ENCODE assay signal across 7 cellular contexts in genomic region chrX:114041470-114041869, GRCh38.
DNase-seq lines count a peak whose midpoint lies in the region; ATAC-seq and TF ChIP-seq lines count a peak whose summit lies in the region.
"Not testable (repeated sequence)": the region's sequence is repeated elsewhere in the genome, so short reads cannot be mapped to it uniquely, and the experiment has no call there.

No MANE protein-coding gene starts in this region.

- not testable (repeated sequence) for H3K9me3 ChIP-seq in HUES64 (ENCODE audit: insufficient read depth, low read depth, low read length); endodermal cell (ENCODE audit: control insufficient read depth, low read length); iPS DF 6.9 (ENCODE audit: control insufficient read depth, insufficient read depth, low read length); iPS-18c (ENCODE audit: control insufficient read depth, insufficient read depth, low read length)

- H3K36me3 ChIP-seq in H7 (replicated peaks; ENCODE audit: control insufficient read depth, insufficient read depth, low read length); endodermal cell (ENCODE audit: control insufficient read depth, insufficient read depth, low read length): not testable (repeated sequence)
- peaks cover 11% of the 10 kb centered on the region for H3K36me3 ChIP-seq in HUES64 (ENCODE audit: insufficient read depth, low read length)
- peaks cover 10% of the 10 kb centered on the region; the same call in 1 of the 2 replicates for H3K36me3 ChIP-seq in iPS DF 6.9 (ENCODE audit: control insufficient read depth, insufficient read depth, low read length)

- 3% methylated on average over 6 of the region's 8 CpGs for WGBS in HUES64
- WGBS in endodermal cell (ENCODE audit: insufficient coverage in 1 of 2, insufficient read length in 1 of 2), 2 experiments, result 3 to 20% methylated on average over 2 to 8 of the region's 8 CpGs
- 95% methylated on average over 3 of the region's 8 CpGs for WGBS in iPS DF 6.9 (ENCODE audit: insufficient coverage, insufficient read length)

- peak overlapping the region; percentile 80 for H3K4me3 ChIP-seq in H7 (ENCODE audit: insufficient read depth, low read depth, low read length)
- peak overlapping the region; percentile 71 for H3K4me3 ChIP-seq in HUES64 (ENCODE audit: low read length)
- H3K4me3 ChIP-seq in endodermal cell (ENCODE audit: low read length), result peak overlapping the region; percentile 71
- peak overlapping the region; percentile 89; the same call in 1 of the 2 replicates for H3K4me3 ChIP-seq in iPS DF 6.9 (ENCODE audit: low read length)
- H3K4me3 ChIP-seq in iPS-18c (ENCODE audit: insufficient read depth, low read depth, low read length), result peak overlapping the region; percentile 41; the same call in 1 of the 2 replicates

- H3K27ac ChIP-seq in HUES64 (ENCODE audit: low read depth, low read length), result peak overlapping the region; percentile 58; the same call in 1 of the 2 replicates
- not testable (repeated sequence) for H3K27ac ChIP-seq in endodermal cell (ENCODE audit: low read depth, low read length); iPS DF 6.9 (ENCODE audit: low read length)

- not testable (repeated sequence) for TF ChIP-seq CTCF in WTC11 (IDR thresholded peaks at IDR 0.05); endodermal cell (conservative IDR thresholded peaks at IDR 0.05); nephron progenitor cell (IDR thresholded peaks at IDR 0.05)

- not testable (repeated sequence) for H3K27me3 Mint-ChIP-seq in WTC11 (ENCODE audit: low read depth); endodermal cell (ENCODE audit: insufficient read depth); nephron progenitor cell (ENCODE audit: low read depth, poor library complexity)

- not testable (repeated sequence) for ATAC-seq in WTC11

- H3K4me1 Mint-ChIP-seq in WTC11, result peaks cover 33% of the 10 kb centered on the region
- H3K4me1 Mint-ChIP-seq in endodermal cell, result peaks cover 26% of the 10 kb centered on the region
- peaks cover 16% of the 10 kb centered on the region for H3K4me1 Mint-ChIP-seq in nephron progenitor cell

- not testable (repeated sequence) for DNase-seq in H7; WTC11 (ENCODE audit: low spot score); iPS DF 6.9 (ENCODE audit: low read depth, low spot score); nephron progenitor cell
- DNase-seq in endodermal cell, result peak; percentile 51

- not testable (repeated sequence) for H3K9me3 Mint-ChIP-seq in WTC11, endodermal cell, nephron progenitor cell

- H3K36me3 Mint-ChIP-seq in WTC11, result peaks cover 21% of the 10 kb centered on the region
- peaks cover 12% of the 10 kb centered on the region for H3K36me3 Mint-ChIP-seq in endodermal cell (ENCODE audit: low read depth)
- H3K36me3 Mint-ChIP-seq in nephron progenitor cell (ENCODE audit: low read depth), result not testable (repeated sequence)

- not testable (repeated sequence) for H3K27me3 ChIP-seq in H7 (ENCODE audit: control insufficient read depth, insufficient read depth, low read length); HUES64 (ENCODE audit: insufficient read depth, low read length); endodermal cell (ENCODE audit: control insufficient read depth, insufficient read depth, low read length, poor library complexity, severe bottlenecking); iPS DF 6.9 (ENCODE audit: control insufficient read depth, insufficient read depth, low read length)

- peak overlapping the region; percentile 93 for H3K9ac ChIP-seq in HUES64 (ENCODE audit: low read depth, low read length)
- H3K9ac ChIP-seq in endodermal cell (ENCODE audit: extremely low read depth, low read length, poor library complexity, severe bottlenecking), result not testable (repeated sequence)

- CTCF ChIA-PET in WTC11 (lab: Charles Lee), result not testable (repeated sequence)

- peaks cover 31% of the 10 kb centered on the region for H3K4me1 ChIP-seq in HUES64 (ENCODE audit: insufficient read depth, low read length)
- not testable (repeated sequence) for H3K4me1 ChIP-seq in endodermal cell (ENCODE audit: control insufficient read depth, insufficient read depth, low read length); iPS DF 6.9 (ENCODE audit: control insufficient read depth, insufficient read depth, low read length)

- not testable (repeated sequence) for H3K4me3 Mint-ChIP-seq in WTC11, endodermal cell
- peak overlapping the region; percentile 22 for H3K4me3 Mint-ChIP-seq in nephron progenitor cell

- POLR2A ChIA-PET in WTC11 (lab: Charles Lee), result not testable (repeated sequence)

- peak overlapping the region; percentile 96 for H3K27ac Mint-ChIP-seq in WTC11
- not testable (repeated sequence) for H3K27ac Mint-ChIP-seq in endodermal cell, nephron progenitor cell
